Comparison of ENCODE assay signal across 22 cellular contexts in genomic region chr6:144722214-144722737, GRCh38.
DNase-seq lines count a peak whose midpoint lies in the region; ATAC-seq and TF ChIP-seq lines count a peak whose summit lies in the region.
"Had no signal": no experiment of that assay in that cellular context is flagged by ENCODE, and none has a peak within 500 bp of the region (broad histone marks: within the 10 kb centered on the region; RNA-seq: fewer than 3 reads in every experiment).

No MANE protein-coding gene starts in this region.

- TF ChIP-seq CTCF in smooth muscle cell (IDR thresholded peaks at IDR 0.05; ENCODE audit: borderline replicate concordance, insufficient read depth, poor library complexity, severe bottlenecking) (no peak), chondrocyte (IDR thresholded peaks at IDR 0.05) (no peak)

- H3K27ac Mint-ChIP-seq in activated naive CD4-positive, alpha-beta T cell treated with anti-CD3 and anti-CD28 coated beads, Interleukin-2, amount 50 U/mL, for 72 hours, result peak overlapping the region in 1 of 2 donors; percentile 26
- peak overlapping the region; percentile 45 for H3K27ac Mint-ChIP-seq in dendritic cell treated with granulocyte-macrophage colony-stimulating factor and Interleukin-4, amounts not matched to agents 40 ng/mL and 50 ng/mL, for 4 days
- H3K27ac Mint-ChIP-seq in stimulated activated naive CD8-positive, alpha-beta T cell treated with anti-CD3 and anti-CD28 coated beads, Interleukin-15, Interleukin-2, amounts not matched to agents 100 ng/mL and 50 ng/mL, for 24 hours, result peak overlapping the region; percentile 87
- H3K27ac Mint-ChIP-seq in chondrocyte (ENCODE audit: unreplicated experiment), result no peak overlapping the region
- H3K27ac Mint-ChIP-seq: activated naive CD8-positive, alpha-beta T cell treated with anti-CD3 and anti-CD28 coated beads, Interleukin-2, amount 10 ng/mL, durations not matched to agents 7 days and 5 days; mesothelial cell of epicardium; nephron progenitor cell had no signal

- H3K9ac ChIP-seq in smooth muscle cell (ENCODE audit: low read depth), result no peak overlapping the region

- H3K4me3 ChIP-seq in SJSA1 (no peak overlapping the region), smooth muscle cell (no peak overlapping the region)
- H3K4me3 ChIP-seq: gastroesophageal sphincter, left lung, uterus had no signal

- H3K4me1 ChIP-seq in SJSA1 (replicated peaks) (peaks cover 15% of the 10 kb centered on the region), smooth muscle cell (ENCODE audit: low read depth) (peaks cover 12% of the 10 kb centered on the region)
- H3K4me1 ChIP-seq: gastroesophageal sphincter, left lung, uterus had no signal

- H3K4me2 ChIP-seq in smooth muscle cell, result no peak overlapping the region

- H3K79me2 ChIP-seq in smooth muscle cell (ENCODE audit: low read depth), result no peaks in the 10 kb centered on the region

- no peaks in the 10 kb centered on the region for H3K27me3 ChIP-seq in SJSA1 (replicated peaks)
- no peaks in the 10 kb centered on the region for H3K27me3 ChIP-seq in smooth muscle cell (ENCODE audit: low read depth)
- H3K27me3 ChIP-seq: gastroesophageal sphincter, left lung, uterus had no signal

- intact Hi-C loops in dendritic cell treated with granulocyte-macrophage colony-stimulating factor and Interleukin-4, amounts not matched to agents 40 ng/mL and 50 ng/mL, for 4 days (cut with micrococcal nuclease), result no loop called here

- 70% methylated on average over 3 of the region's 3 CpGs for WGBS in smooth muscle cell (ENCODE audit: low lambda C conversion rate)

- peak overlapping the region; percentile 8; the same call in 1 of the 2 replicates for H3K27ac ChIP-seq in SJSA1
- no peak overlapping the region for H3K27ac ChIP-seq in smooth muscle cell (ENCODE audit: low read depth)
- H3K27ac ChIP-seq: gastroesophageal sphincter, left lung, uterus had no signal

- H3K9me3 ChIP-seq in SJSA1 (replicated peaks) (no peaks in the 10 kb centered on the region), smooth muscle cell (replicated peaks; ENCODE audit: low read depth) (no peaks in the 10 kb centered on the region)
- H3K9me3 ChIP-seq: gastroesophageal sphincter, left lung, uterus had no signal

- no peak overlapping the region for H3K4me3 Mint-ChIP-seq in dendritic cell treated with granulocyte-macrophage colony-stimulating factor and Interleukin-4, amounts not matched to agents 40 ng/mL and 50 ng/mL, for 4 days
- peak overlapping the region; percentile 40 for H3K4me3 Mint-ChIP-seq in stimulated activated naive CD8-positive, alpha-beta T cell treated with anti-CD3 and anti-CD28 coated beads, Interleukin-15, Interleukin-2, amounts not matched to agents 100 ng/mL and 50 ng/mL, for 24 hours
- H3K4me3 Mint-ChIP-seq in chondrocyte (ENCODE audit: unreplicated experiment), result no peak overlapping the region
- H3K4me3 Mint-ChIP-seq: activated naive CD8-positive, alpha-beta T cell treated with anti-CD3 and anti-CD28 coated beads, Interleukin-2, amount 10 ng/mL, durations not matched to agents 7 days and 5 days; mesothelial cell of epicardium; nephron progenitor cell had no signal

- peak; percentile 32 to 48 for ATAC-seq in activated naive CD4-positive, alpha-beta T cell treated with anti-CD3 and anti-CD28 coated beads, Interleukin-2, amount 50 U/mL, for 72 hours
- no peak for ATAC-seq in HG02884 (IDR thresholded peaks at IDR 0.05; ENCODE audit: unreplicated experiment)
- ATAC-seq: gastroesophageal sphincter had no signal

- H3F3A ChIP-seq in smooth muscle cell (ENCODE audit: low read depth), result no peaks in the 10 kb centered on the region

- H3K36me3 Mint-ChIP-seq in activated naive CD4-positive, alpha-beta T cell treated with anti-CD3 and anti-CD28 coated beads, Interleukin-2, amount 50 U/mL, for 72 hours, result peaks cover 0 to 12% of the 10 kb centered on the region in 2 donors
- peaks cover 21% of the 10 kb centered on the region for H3K36me3 Mint-ChIP-seq in dendritic cell treated with granulocyte-macrophage colony-stimulating factor and Interleukin-4, amounts not matched to agents 40 ng/mL and 50 ng/mL, for 4 days (ENCODE audit: low read depth)
- H3K36me3 Mint-ChIP-seq in stimulated activated naive CD8-positive, alpha-beta T cell treated with anti-CD3 and anti-CD28 coated beads, Interleukin-15, Interleukin-2, amounts not matched to agents 100 ng/mL and 50 ng/mL, for 24 hours (ENCODE audit: low read depth), result peaks cover 35% of the 10 kb centered on the region
- H3K36me3 Mint-ChIP-seq in chondrocyte (ENCODE audit: low read depth), result peaks cover 5% of the 10 kb centered on the region

- no peak for DNase-seq in activated naive CD4-positive, alpha-beta T cell treated with anti-CD3 and anti-CD28 coated beads, Interleukin-2, amount 50 U/mL, for 72 hours (ENCODE audit: low spot score in 2 of 2)
- DNase-seq in activated naive CD4-positive, alpha-beta T cell (lab: John Stamatoyannopoulos, UW), result no peak
- DNase-seq in SJSA1 (ENCODE audit: low read depth in 1 of 2, low spot score in 2 of 2) (peak in 1 of 2 experiments; percentile 27), smooth muscle cell (lab: John Stamatoyannopoulos, UW; ENCODE audit: unreplicated experiment) (no peak), chondrocyte (ENCODE audit: low spot score) (no peak)
- DNase-seq: activated naive CD8-positive, alpha-beta T cell treated with anti-CD3 and anti-CD28 coated beads, Interleukin-2, amount 10 ng/mL, durations not matched to agents 7 days and 5 days; C1 segment of cervical spinal cord; DMS153; Karpas-422; left lung; NCI-H1092 treated with DMSO at 0.1 percent for 48 hours; NCI-H2081 treated with DMSO at 0.1 percent for 48 hours; nephron progenitor cell; posterior cingulate gyrus; small intestine; stimulated activated CD4-positive, alpha-beta T cell treated with anti-CD3 and anti-CD28 coated beads, Interleukin-4, amount 100 ng/mL, for 4 hours; uterus had no signal

- H2AFZ ChIP-seq in smooth muscle cell (ENCODE audit: low read depth), result no peak overlapping the region

- peaks cover 31% of the 10 kb centered on the region for H3K4me1 Mint-ChIP-seq in dendritic cell treated with granulocyte-macrophage colony-stimulating factor and Interleukin-4, amounts not matched to agents 40 ng/mL and 50 ng/mL, for 4 days (ENCODE audit: low read depth)
- H3K4me1 Mint-ChIP-seq in stimulated activated naive CD8-positive, alpha-beta T cell treated with anti-CD3 and anti-CD28 coated beads, Interleukin-15, Interleukin-2, amounts not matched to agents 100 ng/mL and 50 ng/mL, for 24 hours (ENCODE audit: low read depth), result peaks cover 86% of the 10 kb centered on the region
- H3K4me1 Mint-ChIP-seq in chondrocyte (ENCODE audit: low read depth), result peaks cover 8% of the 10 kb centered on the region

- H3K9me3 Mint-ChIP-seq in activated naive CD4-positive, alpha-beta T cell treated with anti-CD3 and anti-CD28 coated beads, Interleukin-2, amount 50 U/mL, for 72 hours, result peaks cover 0 to 8% of the 10 kb centered on the region in 2 donors
- peaks cover 8% of the 10 kb centered on the region for H3K9me3 Mint-ChIP-seq in dendritic cell treated with granulocyte-macrophage colony-stimulating factor and Interleukin-4, amounts not matched to agents 40 ng/mL and 50 ng/mL, for 4 days
- H3K9me3 Mint-ChIP-seq in stimulated activated naive CD8-positive, alpha-beta T cell treated with anti-CD3 and anti-CD28 coated beads, Interleukin-15, Interleukin-2, amounts not matched to agents 100 ng/mL and 50 ng/mL, for 24 hours, result peaks cover 4% of the 10 kb centered on the region
- H3K9me3 Mint-ChIP-seq in chondrocyte (ENCODE audit: low read depth), result no peaks in the 10 kb centered on the region
- H3K9me3 Mint-ChIP-seq: mesothelial cell of epicardium had no signal

- H4K20me1 ChIP-seq in smooth muscle cell (ENCODE audit: low read depth), result no peaks in the 10 kb centered on the region

- 0 out of 2 replicates have a peak, but pooled peaks cover 4% of the 10 kb centered on the region for H3K36me3 ChIP-seq in SJSA1
- no peaks in the 10 kb centered on the region for H3K36me3 ChIP-seq in smooth muscle cell (ENCODE audit: low read depth)
- H3K36me3 ChIP-seq: gastroesophageal sphincter, left lung, uterus had no signal

- H3K27me3 Mint-ChIP-seq in dendritic cell treated with granulocyte-macrophage colony-stimulating factor and Interleukin-4, amounts not matched to agents 40 ng/mL and 50 ng/mL, for 4 days, result no peaks in the 10 kb centered on the region
- no peaks in the 10 kb centered on the region for H3K27me3 Mint-ChIP-seq in stimulated activated naive CD8-positive, alpha-beta T cell treated with anti-CD3 and anti-CD28 coated beads, Interleukin-15, Interleukin-2, amounts not matched to agents 100 ng/mL and 50 ng/mL, for 24 hours
- H3K27me3 Mint-ChIP-seq in chondrocyte (ENCODE audit: low read depth), result no peaks in the 10 kb centered on the region
- H3K27me3 Mint-ChIP-seq: activated naive CD8-positive, alpha-beta T cell treated with anti-CD3 and anti-CD28 coated beads, Interleukin-2, amount 10 ng/mL, durations not matched to agents 7 days and 5 days had no signal
